25 cellular contexts compared by ENCODE assay signal in genomic region chr17:19757536-19758180, GRCh38. TPM values are rescaled to one million over a fixed set of nuclear protein-coding genes. Genes with fewer than 3 reads are reported as not detected.
DNase-seq lines count a peak whose midpoint lies in the region; ATAC-seq and TF ChIP-seq lines count a peak whose summit lies in the region.
"Had no signal": no experiment of that assay in that cellular context is flagged by ENCODE, and none has a peak within 500 bp of the region (broad histone marks: within the 10 kb centered on the region; RNA-seq: fewer than 3 reads in every experiment).

No MANE protein-coding gene starts in this region.

- H2BK15ac ChIP-seq in neuronal stem cell (ENCODE audit: low read length), result peak overlapping the region; percentile 77

- H2AK5ac ChIP-seq in neuronal stem cell (ENCODE audit: low read depth, low read length), result no peak overlapping the region

- H3K9ac ChIP-seq in neuronal stem cell (ENCODE audit: low read depth, low read length, poor library complexity), result no peak overlapping the region
- H3K9ac ChIP-seq: BLaER1 treated with 17β-estradiol and CSF1 and Interleukin-3, amounts not matched to agents 10 nM and 100 nM had no signal

- peaks cover 0 to 2% of the 10 kb centered on the region in 2 donors for H3K4me1 ChIP-seq in neuronal stem cell (ENCODE audit: control insufficient read depth in 2 of 2, insufficient read depth in 1 of 2, low read depth in 1 of 2, low read length in 2 of 2)
- H3K4me1 ChIP-seq: SJCRH30 had no signal

- peak overlapping the region; percentile 86 for H4K91ac ChIP-seq in neuronal stem cell (ENCODE audit: low read depth, low read length, poor library complexity)

- H3K9me3 ChIP-seq in neuronal stem cell (replicated peaks in 1 of 2; ENCODE audit: control insufficient read depth in 2 of 2, insufficient read depth in 1 of 2, low read depth in 1 of 2, low read length in 2 of 2), result peaks cover 0 to 3% of the 10 kb centered on the region in 2 donors
- H3K9me3 ChIP-seq: BLaER1 treated with 17β-estradiol and CSF1 and Interleukin-3, amounts not matched to agents 10 nM and 100 nM; SJCRH30 had no signal

- peak overlapping the region; percentile 31 for H3K14ac ChIP-seq in neuronal stem cell (ENCODE audit: low read length)

- H3K79me1 ChIP-seq in neuronal stem cell (ENCODE audit: low read depth, low read length), result no peaks in the 10 kb centered on the region

- no peak overlapping the region for H3K4ac ChIP-seq in neuronal stem cell (ENCODE audit: low read length)

- no peaks in the 10 kb centered on the region for H3K36me3 ChIP-seq in neuronal stem cell (replicated peaks in 1 of 2; ENCODE audit: control insufficient read depth in 2 of 2, insufficient read depth in 2 of 2, low read length in 2 of 2)
- H3K36me3 ChIP-seq: BLaER1 treated with 17β-estradiol and CSF1 and Interleukin-3, amounts not matched to agents 10 nM and 100 nM; SJCRH30 had no signal

- H3K18ac ChIP-seq in neuronal stem cell (ENCODE audit: low read length), result peak overlapping the region; percentile 40

- no peak overlapping the region for H3K4me3 Mint-ChIP-seq in natural killer cell treated with Interleukin-12 subunit alpha and Interleukin-12 subunit beta and Interleukin-15 and Interleukin-18, amount 100 ng/mL, for 72 hours
- no peak overlapping the region for H3K4me3 Mint-ChIP-seq in natural killer cell
- no peak overlapping the region for H3K4me3 Mint-ChIP-seq in chondrocyte (ENCODE audit: unreplicated experiment)
- H3K4me3 Mint-ChIP-seq: CD4-positive, alpha-beta memory T cell had no signal

- H3K36me3 Mint-ChIP-seq in natural killer cell treated with Interleukin-12 subunit alpha and Interleukin-12 subunit beta and Interleukin-15 and Interleukin-18, amount 100 ng/mL, for 72 hours, result no peaks in the 10 kb centered on the region
- H3K36me3 Mint-ChIP-seq in natural killer cell, result no peaks in the 10 kb centered on the region
- H3K36me3 Mint-ChIP-seq in chondrocyte (ENCODE audit: low read depth), result no peaks in the 10 kb centered on the region
- H3K36me3 Mint-ChIP-seq: CD4-positive, alpha-beta memory T cell had no signal

- peaks cover 17 to 21% of the 10 kb centered on the region in 2 donors for H3K27me3 Mint-ChIP-seq in natural killer cell treated with Interleukin-12 subunit alpha and Interleukin-12 subunit beta and Interleukin-15 and Interleukin-18, amount 100 ng/mL, for 72 hours
- H3K27me3 Mint-ChIP-seq in natural killer cell (ENCODE audit: low read depth in 2 of 2) (peaks cover 12 to 13% of the 10 kb centered on the region in 2 donors), chondrocyte (ENCODE audit: low read depth) (peaks cover 2% of the 10 kb centered on the region)

- H3K23ac ChIP-seq in neuronal stem cell (ENCODE audit: low read depth, low read length, poor library complexity), result peak overlapping the region; percentile 81

- peak; percentile 44 for DNase-seq in natural killer cell treated with Interleukin-12 subunit alpha and Interleukin-12 subunit beta and Interleukin-15 and Interleukin-18, amount 100 ng/mL, for 72 hours (ENCODE audit: low spot score)
- DNase-seq in natural killer cell (no peak), chondrocyte (ENCODE audit: low spot score) (peak; percentile 87), neuronal stem cell (ENCODE audit: low spot score) (no peak), anterior cingulate cortex (lab: John Stamatoyannopoulos, UW) (no peak)
- DNase-seq in activated CD4-positive, alpha-beta T cell treated with anti-CD3 and anti-CD28 coated beads, Interleukin-2, amount 50 U/mL, for 1 hour, result no peak
- DNase-seq: AML-193; CD4-positive, alpha-beta memory T cell; COR-L47; GOT3; NCI-H1048; NCI-H1417; NCI-H1694 treated with DMSO at 0.1 percent for 48 hours; NCI-H2081 treated with DMSO at 0.1 percent for 48 hours; NCI-H2171; NCI-H226; NCI-H510A; NCI-H69; SJCRH30 had no signal

- no peak overlapping the region for H3K27ac ChIP-seq in neuronal stem cell (replicated peaks; ENCODE audit: low read length)
- H3K27ac ChIP-seq: BLaER1 treated with 17β-estradiol and CSF1 and Interleukin-3, amounts not matched to agents 10 nM and 100 nM; HL-60; SJCRH30 had no signal

- H2BK120ac ChIP-seq in neuronal stem cell (ENCODE audit: low read depth, low read length), result no peak overlapping the region

- WGBS in neuronal stem cell (ENCODE audit: extremely low coverage in 2 of 2, insufficient read length in 2 of 2, insufficient replicate concordance in 1 of 2), 2 donors, result no CpG with 5 or more reads among the region's 12 CpGs

- TF ChIP-seq CTCF in natural killer cell (IDR thresholded peaks at IDR 0.05) (no peak), chondrocyte (IDR thresholded peaks at IDR 0.05) (no peak)

- H2BK5ac ChIP-seq in neuronal stem cell (ENCODE audit: low read length), result no peak overlapping the region

- no peak for ATAC-seq in natural killer cell treated with Interleukin-12 subunit alpha and Interleukin-12 subunit beta and Interleukin-15 and Interleukin-18, amount 100 ng/mL, for 72 hours
- ATAC-seq in natural killer cell (no peak), HG03571 (IDR thresholded peaks at IDR 0.05; ENCODE audit: unreplicated experiment) (no peak)
- ATAC-seq: Panc1, Right ventricle myocardium inferior, SK-N-SH treated with all-trans-retinoic acid at 6 μM for 48 hours had no signal

- H2BK12ac ChIP-seq in neuronal stem cell (ENCODE audit: low read length), result no peak overlapping the region

- H3K27me3 ChIP-seq in neuronal stem cell (ENCODE audit: control insufficient read depth in 3 of 3, insufficient read depth in 3 of 3, low read depth in 1 of 3, low read length in 3 of 3), result peaks cover 0 to 39% (median 0%) of the 10 kb centered on the region in 3 experiments
- H3K27me3 ChIP-seq: BLaER1 treated with 17β-estradiol and CSF1 and Interleukin-3, amounts not matched to agents 10 nM and 100 nM had no signal

- H3K27ac Mint-ChIP-seq in natural killer cell treated with Interleukin-12 subunit alpha and Interleukin-12 subunit beta and Interleukin-15 and Interleukin-18, amount 100 ng/mL, for 72 hours, result no peak overlapping the region
- H3K27ac Mint-ChIP-seq in natural killer cell (no peak overlapping the region), chondrocyte (ENCODE audit: unreplicated experiment) (no peak overlapping the region)

- no peak overlapping the region for H3K4me3 ChIP-seq in neuronal stem cell (ENCODE audit: low read length in 2 of 2)
- H3K4me3 ChIP-seq: BLaER1 treated with 17β-estradiol and CSF1 and Interleukin-3, amounts not matched to agents 10 nM and 100 nM; SJCRH30 had no signal

- no peak overlapping the region for H2AFZ ChIP-seq in neuronal stem cell (ENCODE audit: low read length)

- no peak overlapping the region for H4K8ac ChIP-seq in neuronal stem cell (ENCODE audit: low read depth, low read length)

- H3K4me2 ChIP-seq in neuronal stem cell (ENCODE audit: insufficient read depth, low read length, poor library complexity, severe bottlenecking), result no peak overlapping the region
- H3K4me2 ChIP-seq: BLaER1 treated with 17β-estradiol and CSF1 and Interleukin-3, amounts not matched to agents 10 nM and 100 nM had no signal

- peaks cover 0 to 2% of the 10 kb centered on the region in 2 donors for H3K4me1 Mint-ChIP-seq in natural killer cell treated with Interleukin-12 subunit alpha and Interleukin-12 subunit beta and Interleukin-15 and Interleukin-18, amount 100 ng/mL, for 72 hours (ENCODE audit: low read depth in 2 of 2)
- H3K4me1 Mint-ChIP-seq in natural killer cell (no peaks in the 10 kb centered on the region), chondrocyte (ENCODE audit: low read depth) (peaks cover 14% of the 10 kb centered on the region)

- H3K9me3 Mint-ChIP-seq in natural killer cell treated with Interleukin-12 subunit alpha and Interleukin-12 subunit beta and Interleukin-15 and Interleukin-18, amount 100 ng/mL, for 72 hours, result no peaks in the 10 kb centered on the region
- H3K9me3 Mint-ChIP-seq in natural killer cell, result no peaks in the 10 kb centered on the region
- no peaks in the 10 kb centered on the region for H3K9me3 Mint-ChIP-seq in chondrocyte (ENCODE audit: low read depth)
- H3K9me3 Mint-ChIP-seq: CD4-positive, alpha-beta memory T cell had no signal

- intact Hi-C loops in natural killer cell (cut with micrococcal nuclease), result no loop called here

RNA-seq across cellular contexts. Expression of gene ALDH3A1, which starts 9.6 kb away (rescaled TPM):
- not detected for total RNA-seq in natural killer cell treated with Interleukin-12 subunit alpha and Interleukin-12 subunit beta and Interleukin-15 and Interleukin-18, amount 100 ng/mL, for 72 hours
- total RNA-seq in natural killer cell, result not detected
- 1.6 TPM in 1 of 3 replicates, not detected in the others for total RNA-seq in chondrocyte
- 0.17 TPM for polyA plus RNA-seq in neuronal stem cell (2013, experiment 1 of 2)
- 0.40 TPM for polyA plus RNA-seq in neuronal stem cell (2013, experiment 2 of 2)
- total RNA-seq: CD4-positive, alpha-beta memory T cell; Right ventricle myocardium inferior; SJCRH30 had no signal
- polyA plus RNA-seq: CD4-positive, alpha-beta memory T cell had no signal

RNA-seq across cellular contexts. Expression of gene SLC47A2, which starts 41.3 kb away (rescaled TPM):
- not detected for total RNA-seq in natural killer cell treated with Interleukin-12 subunit alpha and Interleukin-12 subunit beta and Interleukin-15 and Interleukin-18, amount 100 ng/mL, for 72 hours
- total RNA-seq in natural killer cell (not detected), chondrocyte (not detected in 3 replicates)
- polyA plus RNA-seq in neuronal stem cell (2013, experiment 1 of 2), result 0.14 TPM
- 0.12 TPM for polyA plus RNA-seq in neuronal stem cell (2013, experiment 2 of 2)
- total RNA-seq: CD4-positive, alpha-beta memory T cell; Right ventricle myocardium inferior; SJCRH30 had no signal
- polyA plus RNA-seq: CD4-positive, alpha-beta memory T cell had no signal

Comparison
In these comparisons a context has a peak if more than half of its experiments do, and no peak if none do; other contexts are left out.
1. DNase-seq: peak in natural killer cell treated with Interleukin-12 subunit alpha and Interleukin-12 subunit beta and Interleukin-15 and Interleukin-18, amount 100 ng/mL, for 72 hours (single experiment) and chondrocyte (single experiment); none in natural killer cell (single experiment), neuronal stem cell (single experiment), activated CD4-positive, alpha-beta T cell treated with anti-CD3 and anti-CD28 coated beads, Interleukin-2, amount 50 U/mL, for 1 hour (single experiment) and anterior cingulate cortex (0 of 58).